In the genomic region with DNA sequence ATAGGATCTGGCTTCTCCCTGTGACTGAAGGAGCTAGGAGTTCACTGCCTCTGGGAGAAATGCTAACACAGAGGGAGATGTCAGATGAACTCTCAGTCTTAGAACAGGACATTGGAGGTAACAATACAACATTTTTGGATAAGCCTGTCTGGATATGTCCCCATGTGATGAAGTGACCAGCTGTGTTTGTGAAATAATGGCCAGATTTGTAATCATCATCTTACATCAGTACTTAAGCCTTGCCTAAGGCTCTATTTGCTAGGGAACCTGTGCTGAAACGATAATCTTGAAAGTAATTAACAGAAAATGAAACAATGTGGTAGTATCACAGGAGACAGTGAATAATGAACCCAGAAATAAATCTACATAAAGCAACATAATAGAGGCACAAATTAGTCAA, we compare ENCODE assay signal across 1 cellular context.
TF ChIP-seq lines count a peak whose summit lies in the region.

No MANE protein-coding gene starts in this region.

TF ChIP-seq in GM12878, 131 proteins besides CTCF, POLR2A, EP300 and RAD21:
- TF ChIP-seq STAT1 (conservative IDR thresholded peaks at IDR 0.05): no peak
- no peak for TF ChIP-seq FOS (IDR thresholded peaks at IDR 0.05; ENCODE audit: borderline replicate concordance, extremely low read depth, insufficient read length)
- TF ChIP-seq KDM1A (IDR thresholded peaks at IDR 0.05; ENCODE audit: borderline replicate concordance): no peak
- TF ChIP-seq EGR1 (IDR thresholded peaks at IDR 0.05; ENCODE audit: borderline replicate concordance in 1 of 2, low read depth in 2 of 2, low read length in 2 of 2): no peak
